In the genomic region with DNA sequence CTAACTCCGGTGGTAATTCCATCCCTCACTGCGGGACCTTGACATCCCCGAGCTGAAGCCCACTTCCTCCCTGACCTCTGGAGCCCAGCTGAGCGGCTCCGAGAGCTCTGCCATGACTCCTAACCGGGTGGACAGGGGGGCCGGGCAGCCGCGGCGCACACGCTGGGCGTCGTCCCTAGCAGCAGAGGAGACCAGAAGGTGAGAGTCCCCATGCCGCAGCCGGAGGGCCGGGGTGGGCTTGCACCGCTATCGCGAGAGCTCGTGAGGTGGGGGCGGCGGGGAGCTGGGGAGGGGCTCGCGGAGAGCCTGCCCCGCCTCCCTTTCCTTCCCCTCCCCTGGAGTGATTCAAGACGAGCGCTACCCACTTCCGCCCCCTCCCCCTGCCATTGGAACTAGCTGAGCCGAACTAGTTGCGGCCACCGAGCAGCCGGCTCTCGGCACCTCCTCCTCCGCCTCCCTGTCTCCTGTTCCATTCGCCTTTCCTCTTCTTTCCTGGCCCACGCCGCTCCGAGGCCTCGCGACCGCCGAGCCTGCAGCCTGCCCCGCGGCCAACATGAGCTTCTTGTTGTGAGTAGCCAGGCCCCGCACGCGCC, we compare ENCODE assay signal across 8 cellular contexts. TPM values are rescaled to one million over a fixed set of nuclear protein-coding genes. Genes with fewer than 3 reads are reported as not detected.
DNase-seq lines count a peak whose midpoint lies in the region; ATAC-seq, FAIRE-seq and TF ChIP-seq lines count a peak whose summit lies in the region.

A gene (plus strand): TSS at position 386 of the 593 bp plus-strand sequence. CDS start 168 bp downstream, at position 554.

- no peaks in the 10 kb centered on the region for H3K9me3 ChIP-seq in T-helper 17 cell (ENCODE audit: control insufficient read depth, low read length, poor library complexity, severe bottlenecking)
- H3K9me3 ChIP-seq in right cardiac atrium (ENCODE audit: control insufficient read depth, low read length), result no peaks in the 10 kb centered on the region
- no peaks in the 10 kb centered on the region for H3K9me3 ChIP-seq in vagina

- ATAC-seq in HG02759 (IDR thresholded peaks at IDR 0.05; ENCODE audit: unreplicated experiment), result peak; percentile 95
- ATAC-seq in T-helper 17 cell, result peak; percentile 97
- ATAC-seq in right cardiac atrium, result peak; percentile 97 to 98

- intact Hi-C loops in right cardiac atrium (cut with DNase I), result loop anchor here in 2 of 4 donors (5.0 kb wide), 1 partner anchor 65 kb away; a partner anchor contains a TSS
- intact Hi-C loops in vagina (cut with DNase I), result loop anchor here (10.0 kb wide), 2 partner anchors 67 to 103 kb away; a partner anchor contains a TSS

- H3K27me3 Mint-ChIP-seq in T-helper 17 cell, result no peaks in the 10 kb centered on the region

- peak within 1 kb of the TSS; percentile 81 for H3K27ac Mint-ChIP-seq in T-helper 17 cell

- under 1% methylated on average over 46 of the region's 47 CpGs for WGBS in right cardiac atrium

- H3K27me3 ChIP-seq in right cardiac atrium (ENCODE audit: control insufficient read depth, insufficient read depth) (no peaks in the 10 kb centered on the region), vagina (no peaks in the 10 kb centered on the region)

- peak; percentile 79 for FAIRE-seq in GM12891 (lab: Jason Lieb, UNC)

- H3K36me3 Mint-ChIP-seq in T-helper 17 cell (ENCODE audit: low read depth), result no peaks in the 10 kb centered on the region

- peak; percentile 86 for DNase-seq in GM12891 (ENCODE audit: insufficient read length, low spot score)
- peak; percentile 34 for DNase-seq in NCI-H1436 treated with DMSO at 0.1 percent for 48 hours (lab: John Stamatoyannopoulos, UW)
- DNase-seq in T-helper 17 cell, result peak; percentile 63 to 77 (median 72)
- peak; percentile 91 to 96 (median 95) for DNase-seq in right cardiac atrium
- peak; percentile 81 for DNase-seq in putamen (ENCODE audit: low spot score)
- DNase-seq in vagina (ENCODE audit: extremely low spot score in 2 of 2), result peak in 1 of 2 donors; percentile 93

- peak; percentile 50; the same call in 1 of the 2 replicates for TF ChIP-seq POLR2A in GM12891 (IDR thresholded peaks at IDR 0.05; ENCODE audit: low read depth, low read length)
- peak in 1 of 2 donors; percentile 32 for TF ChIP-seq POLR2A in vagina (IDR thresholded peaks at IDR 0.05)

- H3K4me1 ChIP-seq in right cardiac atrium (ENCODE audit: control insufficient read depth, insufficient read depth, low read length), result peaks cover 1% of the 10 kb centered on the region
- H3K4me1 ChIP-seq in vagina, result peaks cover 17% of the 10 kb centered on the region

- no peaks in the 10 kb centered on the region for H3K36me3 ChIP-seq in vagina

- peak within 1 kb of the TSS; percentile 91 for H3K27ac ChIP-seq in angular gyrus (ENCODE audit: low read depth, low read length)
- H3K27ac ChIP-seq in right cardiac atrium (ENCODE audit: low read length), result peak within 1 kb of the TSS; percentile 92
- H3K27ac ChIP-seq in vagina, result peak within 1 kb of the TSS; percentile 84

- H3K4me1 Mint-ChIP-seq in T-helper 17 cell, result peaks cover 26% of the 10 kb centered on the region

- H3K4me3 Mint-ChIP-seq in T-helper 17 cell, result peak within 1 kb of the TSS; percentile 98

- TF ChIP-seq CTCF in vagina (IDR thresholded peaks at IDR 0.05), result peak in 1 of 3 experiments; percentile 15

- peak within 1 kb of the TSS; percentile 86 for H3K4me3 ChIP-seq in right cardiac atrium (ENCODE audit: low read length)
- H3K4me3 ChIP-seq in vagina, result peak within 1 kb of the TSS; percentile 79 to 87

TF ChIP-seq in GM12891, 5 proteins besides CTCF, POLR2A, EP300 and RAD21:
- TF ChIP-seq TAF1 (IDR thresholded peaks at IDR 0.05; ENCODE audit: low read depth, low read length) (0 out of 2 replicates have a peak, but pooled peaks have one; percentile 60), PAX5 (IDR thresholded peaks at IDR 0.05; ENCODE audit: insufficient read depth, low read length, severe bottlenecking) (no peak), POU2F2 (IDR thresholded peaks at IDR 0.05; ENCODE audit: low read depth, low read length) (no peak), SPI1 (IDR thresholded peaks at IDR 0.05; ENCODE audit: low read depth, low read length) (peak; percentile 71), POLR2AphosphoS5 (IDR thresholded peaks at IDR 0.05; ENCODE audit: low read depth, low read length) (no peak; the same call in 1 of the 2 replicates)

RNA-seq across cellular contexts. Expression of the gene that starts here (rescaled TPM):
- 3.2 TPM for polyA plus RNA-seq in GM12891 (2012; ENCODE audit: low read depth, missing spikeins)
- 10 to 100 TPM in 1 of 2 donors, 1 to 10 TPM in 1; 9.5 to 31.4 TPM for total RNA-seq in T-helper 17 cell
- total RNA-seq in right cardiac atrium, result 10 to 100 TPM; 16.9 to 26.2 (median 19.4) TPM
- polyA plus RNA-seq in right cardiac atrium, result 5.6 TPM
- total RNA-seq in vagina, result 13.0 TPM
